9 cellular contexts compared by ENCODE assay signal in the genomic region with DNA sequence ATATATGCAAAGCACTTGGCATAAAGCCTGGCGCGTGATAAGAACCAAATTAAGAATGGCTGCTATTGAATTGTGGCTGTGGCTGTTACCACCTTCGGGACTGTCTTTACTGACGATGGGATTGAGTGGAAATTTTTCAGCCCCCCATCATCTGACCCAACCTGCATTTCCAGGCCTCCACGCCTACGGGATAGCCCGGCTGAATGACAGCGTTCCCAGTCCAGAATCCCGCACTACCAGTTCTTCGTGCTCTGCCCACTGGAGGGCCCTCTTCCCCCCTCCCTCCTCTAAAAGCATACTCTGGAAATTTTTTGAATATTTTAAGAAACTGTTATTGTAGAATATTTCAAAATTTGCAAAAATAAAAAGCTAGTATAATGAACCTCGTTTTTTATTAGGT. TPM values are rescaled to one million over a fixed set of nuclear protein-coding genes. Genes with fewer than 3 reads are reported as not detected.
"Had no signal": no experiment of that assay in that cellular context is flagged by ENCODE, and none has a peak within 500 bp of the region (broad histone marks: within the 10 kb centered on the region; RNA-seq: fewer than 3 reads in every experiment).

No MANE protein-coding gene starts in this region.

- H3K27me3 ChIP-seq: transverse colon had no signal

- DNase-seq: cortex of kidney; glutamatergic neuron; left cardiac atrium; mesenchymal stem cell; naive thymus-derived CD4-positive, alpha-beta T cell; right cardiac atrium; stimulated activated naive CD8-positive, alpha-beta T cell treated with anti-CD3 and anti-CD28 coated beads, Interleukin-15, amount 100 ng/mL, for 72 hours; transverse colon had no signal

- H3K4me1 ChIP-seq: transverse colon had no signal

- H3K36me3 ChIP-seq: transverse colon had no signal

- H3K4me3 ChIP-seq: transverse colon had no signal

- H3K27ac ChIP-seq: transverse colon had no signal

- H3K9me3 ChIP-seq: transverse colon had no signal

- ATAC-seq: left cardiac atrium; naive thymus-derived CD4-positive, alpha-beta T cell; right cardiac atrium; stimulated activated naive CD8-positive, alpha-beta T cell treated with anti-CD3 and anti-CD28 coated beads, Interleukin-15, amount 100 ng/mL, for 72 hours had no signal

RNA-seq across cellular contexts. Expression of gene KRTDAP, which starts 11.0 kb away (rescaled TPM):
- total RNA-seq: left cardiac atrium; naive thymus-derived CD4-positive, alpha-beta T cell; osteoblast; right cardiac atrium; transverse colon had no signal
- polyA plus RNA-seq: naive thymus-derived CD4-positive, alpha-beta T cell had no signal

RNA-seq across cellular contexts. Expression of gene FFAR2, which starts 31.2 kb away (rescaled TPM):
- total RNA-seq: osteoblast had no signal
- polyA plus RNA-seq: naive thymus-derived CD4-positive, alpha-beta T cell had no signal

RNA-seq across cellular contexts. Expression of gene DMKN, which starts 34.2 kb away (rescaled TPM):
- polyA plus RNA-seq: naive thymus-derived CD4-positive, alpha-beta T cell had no signal

RNA-seq across cellular contexts. Expression of gene SBSN, which starts 48.8 kb away (rescaled TPM):
- total RNA-seq: left cardiac atrium; naive thymus-derived CD4-positive, alpha-beta T cell; right cardiac atrium; transverse colon had no signal
- polyA plus RNA-seq: naive thymus-derived CD4-positive, alpha-beta T cell; right cardiac atrium had no signal

RNA-seq across cellular contexts. Expression of gene GAPDHS, which starts 54.0 kb away (rescaled TPM):
- total RNA-seq: left cardiac atrium; naive thymus-derived CD4-positive, alpha-beta T cell; osteoblast; right cardiac atrium; transverse colon had no signal
- polyA plus RNA-seq: naive thymus-derived CD4-positive, alpha-beta T cell; right cardiac atrium had no signal
